Comparison of ENCODE assay signal across 1 cellular context in the genomic region with DNA sequence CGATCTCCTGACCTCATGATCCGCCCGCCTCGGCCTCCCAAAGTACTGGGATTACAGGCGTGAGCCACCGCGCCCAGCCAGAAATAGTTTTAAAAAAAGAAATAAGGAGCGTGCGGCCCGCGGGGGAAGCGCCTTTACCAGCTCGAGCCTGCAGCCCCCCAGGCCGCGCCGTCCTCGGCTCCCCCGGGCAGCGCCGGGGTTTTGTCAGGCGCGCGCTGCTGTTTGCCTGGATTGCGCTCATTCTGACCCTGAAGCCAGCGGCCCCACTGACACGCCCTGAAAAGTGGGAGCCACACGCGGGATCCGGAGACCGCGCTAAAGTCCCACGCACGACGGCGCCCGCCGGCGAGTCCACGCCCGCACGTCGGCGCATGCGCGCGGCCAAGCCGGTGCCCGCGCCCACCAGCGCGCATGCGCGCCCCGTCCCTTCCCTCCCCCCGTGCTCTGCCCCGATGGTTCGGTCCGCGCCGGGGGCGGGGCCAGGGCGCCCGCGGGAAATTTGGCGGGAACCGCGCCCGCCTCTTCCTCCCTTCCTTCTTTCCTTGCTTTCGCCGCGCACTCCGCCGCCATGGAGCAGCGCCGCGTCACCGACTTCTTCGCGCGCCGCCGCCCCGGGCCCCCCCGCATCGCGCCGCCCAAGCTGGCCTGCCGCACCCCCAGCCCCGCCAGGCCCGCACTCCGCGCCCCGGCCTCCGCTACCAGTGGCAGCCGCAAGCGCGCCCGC.
TF ChIP-seq lines count a peak whose summit lies in the region.

A gene (plus strand): TSS at position 526 of the 724 bp plus-strand sequence. CDS start 43 bp downstream, at position 569.

TF ChIP-seq in HepG2, 621 proteins besides CTCF, POLR2A, EP300 and RAD21 (continued from another document and continues in another):
- TF ChIP-seq PPARG (CRISPR knock-in tag; conservative IDR thresholded peaks at IDR 0.05) (0 out of 2 replicates have a peak, but pooled peaks have one; percentile 42), ZNF143 (CRISPR knock-in tag; IDR thresholded peaks at IDR 0.05) (0 out of 2 replicates have a peak, but pooled peaks have one; percentile 39), NBN (conservative IDR thresholded peaks at IDR 0.05) (no peak), ZNF337 (CRISPR knock-in tag; IDR thresholded peaks at IDR 0.05; ENCODE audit: borderline replicate concordance, low read depth) (no peak), ADNP (CRISPR knock-in tag; IDR thresholded peaks at IDR 0.05) (no peak), ZNF644 (CRISPR knock-in tag; IDR thresholded peaks at IDR 0.05; ENCODE audit: low read depth) (no peak), YY1 (IDR thresholded peaks at IDR 0.05; ENCODE audit: insufficient read depth, insufficient replicate concordance, low read depth, low read length) (peak; percentile 81), ELF4 (CRISPR knock-in tag; IDR thresholded peaks at IDR 0.05; ENCODE audit: borderline replicate concordance) (no peak), FOXJ3 (CRISPR knock-in tag; IDR thresholded peaks at IDR 0.05; ENCODE audit: borderline replicate concordance) (no peak), PITX1 (CRISPR knock-in tag; IDR thresholded peaks at IDR 0.05) (0 out of 2 replicates have a peak, but pooled peaks have one; percentile 49), MED1 (CRISPR knock-in tag; IDR thresholded peaks at IDR 0.05) (no peak), POGZ (CRISPR knock-in tag; IDR thresholded peaks at IDR 0.05) (no peak), NCOA2 (CRISPR knock-in tag; IDR thresholded peaks at IDR 0.05) (peak; percentile 39; the same call in 1 of the 2 replicates), NFYC (CRISPR knock-in tag; IDR thresholded peaks at IDR 0.05) (0 out of 2 replicates have a peak, but pooled peaks have one; percentile 15), FOSL1 (CRISPR knock-in tag; IDR thresholded peaks at IDR 0.05; ENCODE audit: borderline replicate concordance) (peak; percentile 61; the same call in 1 of the 2 replicates), MAFG (CRISPR knock-in tag; IDR thresholded peaks at IDR 0.05) (no peak), HOXA9 (CRISPR knock-in tag; IDR thresholded peaks at IDR 0.05; ENCODE audit: borderline replicate concordance) (no peak), ATF7-NPFF (CRISPR knock-in tag; IDR thresholded peaks at IDR 0.05; ENCODE audit: low read depth) (peak; percentile 97), ZNF737 (CRISPR knock-in tag; IDR thresholded peaks at IDR 0.05; ENCODE audit: borderline replicate concordance) (no peak)
- TF ChIP-seq, protein P1, sequence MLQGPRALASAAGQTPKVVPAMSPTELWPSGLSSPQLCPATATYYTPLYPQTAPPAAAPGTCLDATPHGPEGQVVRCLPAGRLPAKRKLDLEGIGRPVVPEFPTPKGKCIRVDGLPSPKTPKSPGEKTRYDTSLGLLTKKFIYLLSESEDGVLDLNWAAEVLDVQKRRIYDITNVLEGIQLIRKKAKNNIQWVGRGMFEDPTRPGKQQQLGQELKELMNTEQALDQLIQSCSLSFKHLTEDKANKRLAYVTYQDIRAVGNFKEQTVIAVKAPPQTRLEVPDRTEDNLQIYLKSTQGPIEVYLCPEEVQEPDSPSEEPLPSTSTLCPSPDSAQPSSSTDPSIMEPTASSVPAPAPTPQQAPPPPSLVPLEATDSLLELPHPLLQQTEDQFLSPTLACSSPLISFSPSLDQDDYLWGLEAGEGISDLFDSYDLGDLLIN (CRISPR knock-in tag; IDR thresholded peaks at IDR 0.05; ENCODE audit: borderline replicate concordance) = peak; percentile 94; the same call in 1 of the 2 replicates
- TF ChIP-seq, protein P2, sequence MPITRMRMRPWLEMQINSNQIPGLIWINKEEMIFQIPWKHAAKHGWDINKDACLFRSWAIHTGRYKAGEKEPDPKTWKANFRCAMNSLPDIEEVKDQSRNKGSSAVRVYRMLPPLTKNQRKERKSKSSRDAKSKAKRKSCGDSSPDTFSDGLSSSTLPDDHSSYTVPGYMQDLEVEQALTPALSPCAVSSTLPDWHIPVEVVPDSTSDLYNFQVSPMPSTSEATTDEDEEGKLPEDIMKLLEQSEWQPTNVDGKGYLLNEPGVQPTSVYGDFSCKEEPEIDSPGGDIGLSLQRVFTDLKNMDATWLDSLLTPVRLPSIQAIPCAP (CRISPR knock-in tag; IDR thresholded peaks at IDR 0.05; ENCODE audit: low read depth) = no peak
- TF ChIP-seq, protein P3, sequence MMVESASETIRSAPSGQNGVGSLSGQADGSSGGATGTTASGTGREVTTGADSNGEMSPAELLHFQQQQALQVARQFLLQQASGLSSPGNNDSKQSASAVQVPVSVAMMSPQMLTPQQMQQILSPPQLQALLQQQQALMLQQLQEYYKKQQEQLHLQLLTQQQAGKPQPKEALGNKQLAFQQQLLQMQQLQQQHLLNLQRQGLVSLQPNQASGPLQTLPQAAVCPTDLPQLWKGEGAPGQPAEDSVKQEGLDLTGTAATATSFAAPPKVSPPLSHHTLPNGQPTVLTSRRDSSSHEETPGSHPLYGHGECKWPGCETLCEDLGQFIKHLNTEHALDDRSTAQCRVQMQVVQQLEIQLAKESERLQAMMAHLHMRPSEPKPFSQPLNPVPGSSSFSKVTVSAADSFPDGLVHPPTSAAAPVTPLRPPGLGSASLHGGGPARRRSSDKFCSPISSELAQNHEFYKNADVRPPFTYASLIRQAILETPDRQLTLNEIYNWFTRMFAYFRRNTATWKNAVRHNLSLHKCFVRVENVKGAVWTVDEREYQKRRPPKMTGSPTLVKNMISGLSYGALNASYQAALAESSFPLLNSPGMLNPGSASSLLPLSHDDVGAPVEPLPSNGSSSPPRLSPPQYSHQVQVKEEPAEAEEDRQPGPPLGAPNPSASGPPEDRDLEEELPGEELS (CRISPR knock-in tag; IDR thresholded peaks at IDR 0.05) = no peak
- TF ChIP-seq, protein P4, sequence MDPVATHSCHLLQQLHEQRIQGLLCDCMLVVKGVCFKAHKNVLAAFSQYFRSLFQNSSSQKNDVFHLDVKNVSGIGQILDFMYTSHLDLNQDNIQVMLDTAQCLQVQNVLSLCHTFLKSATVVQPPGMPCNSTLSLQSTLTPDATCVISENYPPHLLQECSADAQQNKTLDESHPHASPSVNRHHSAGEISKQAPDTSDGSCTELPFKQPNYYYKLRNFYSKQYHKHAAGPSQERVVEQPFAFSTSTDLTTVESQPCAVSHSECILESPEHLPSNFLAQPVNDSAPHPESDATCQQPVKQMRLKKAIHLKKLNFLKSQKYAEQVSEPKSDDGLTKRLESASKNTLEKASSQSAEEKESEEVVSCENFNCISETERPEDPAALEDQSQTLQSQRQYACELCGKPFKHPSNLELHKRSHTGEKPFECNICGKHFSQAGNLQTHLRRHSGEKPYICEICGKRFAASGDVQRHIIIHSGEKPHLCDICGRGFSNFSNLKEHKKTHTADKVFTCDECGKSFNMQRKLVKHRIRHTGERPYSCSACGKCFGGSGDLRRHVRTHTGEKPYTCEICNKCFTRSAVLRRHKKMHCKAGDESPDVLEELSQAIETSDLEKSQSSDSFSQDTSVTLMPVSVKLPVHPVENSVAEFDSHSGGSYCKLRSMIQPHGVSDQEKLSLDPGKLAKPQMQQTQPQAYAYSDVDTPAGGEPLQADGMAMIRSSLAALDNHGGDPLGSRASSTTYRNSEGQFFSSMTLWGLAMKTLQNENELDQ (CRISPR knock-in tag; IDR thresholded peaks at IDR 0.05; ENCODE audit: borderline replicate concordance) = no peak
- TF ChIP-seq, protein P5, sequence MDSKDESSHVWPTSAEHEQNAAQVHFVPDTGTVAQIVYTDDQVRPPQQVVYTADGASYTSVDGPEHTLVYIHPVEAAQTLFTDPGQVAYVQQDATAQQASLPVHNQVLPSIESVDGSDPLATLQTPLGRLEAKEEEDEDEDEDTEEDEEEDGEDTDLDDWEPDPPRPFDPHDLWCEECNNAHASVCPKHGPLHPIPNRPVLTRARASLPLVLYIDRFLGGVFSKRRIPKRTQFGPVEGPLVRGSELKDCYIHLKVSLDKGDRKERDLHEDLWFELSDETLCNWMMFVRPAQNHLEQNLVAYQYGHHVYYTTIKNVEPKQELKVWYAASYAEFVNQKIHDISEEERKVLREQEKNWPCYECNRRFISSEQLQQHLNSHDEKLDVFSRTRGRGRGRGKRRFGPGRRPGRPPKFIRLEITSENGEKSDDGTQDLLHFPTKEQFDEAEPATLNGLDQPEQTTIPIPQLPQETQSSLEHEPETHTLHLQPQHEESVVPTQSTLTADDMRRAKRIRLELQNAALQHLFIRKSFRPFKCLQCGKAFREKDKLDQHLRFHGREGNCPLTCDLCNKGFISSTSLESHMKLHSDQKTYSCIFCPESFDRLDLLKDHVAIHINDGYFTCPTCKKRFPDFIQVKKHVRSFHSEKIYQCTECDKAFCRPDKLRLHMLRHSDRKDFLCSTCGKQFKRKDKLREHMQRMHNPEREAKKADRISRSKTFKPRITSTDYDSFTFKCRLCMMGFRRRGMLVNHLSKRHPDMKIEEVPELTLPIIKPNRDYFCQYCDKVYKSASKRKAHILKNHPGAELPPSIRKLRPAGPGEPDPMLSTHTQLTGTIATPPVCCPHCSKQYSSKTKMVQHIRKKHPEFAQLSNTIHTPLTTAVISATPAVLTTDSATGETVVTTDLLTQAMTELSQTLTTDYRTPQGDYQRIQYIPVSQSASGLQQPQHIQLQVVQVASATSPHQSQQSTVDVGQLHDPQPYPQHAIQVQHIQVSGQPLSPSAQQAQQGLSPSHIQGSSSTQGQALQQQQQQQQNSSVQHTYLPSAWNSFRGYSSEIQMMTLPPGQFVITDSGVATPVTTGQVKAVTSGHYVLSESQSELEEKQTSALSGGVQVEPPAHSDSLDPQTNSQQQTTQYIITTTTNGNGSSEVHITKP (CRISPR knock-in tag; IDR thresholded peaks at IDR 0.05; ENCODE audit: low read depth) = peak; percentile 98
- TF ChIP-seq, protein P6, sequence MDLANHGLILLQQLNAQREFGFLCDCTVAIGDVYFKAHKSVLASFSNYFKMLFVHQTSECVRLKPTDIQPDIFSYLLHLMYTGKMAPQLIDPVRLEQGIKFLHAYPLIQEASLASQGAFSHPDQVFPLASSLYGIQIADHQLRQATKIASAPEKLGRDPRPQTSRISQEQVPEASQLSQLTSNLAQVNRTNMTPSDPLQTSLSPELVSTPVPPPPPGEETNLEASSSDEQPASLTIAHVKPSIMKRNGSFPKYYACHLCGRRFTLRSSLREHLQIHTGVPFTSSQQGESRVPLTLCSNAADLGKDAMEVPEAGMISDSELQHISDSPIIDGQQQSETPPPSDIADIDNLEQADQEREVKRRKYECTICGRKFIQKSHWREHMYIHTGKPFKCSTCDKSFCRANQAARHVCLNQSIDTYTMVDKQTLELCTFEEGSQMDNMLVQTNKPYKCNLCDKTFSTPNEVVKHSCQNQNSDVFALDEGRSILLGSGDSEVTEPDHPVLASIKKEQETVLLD (CRISPR knock-in tag; IDR thresholded peaks at IDR 0.05; ENCODE audit: low read depth) = no peak
- TF ChIP-seq, protein P7, sequence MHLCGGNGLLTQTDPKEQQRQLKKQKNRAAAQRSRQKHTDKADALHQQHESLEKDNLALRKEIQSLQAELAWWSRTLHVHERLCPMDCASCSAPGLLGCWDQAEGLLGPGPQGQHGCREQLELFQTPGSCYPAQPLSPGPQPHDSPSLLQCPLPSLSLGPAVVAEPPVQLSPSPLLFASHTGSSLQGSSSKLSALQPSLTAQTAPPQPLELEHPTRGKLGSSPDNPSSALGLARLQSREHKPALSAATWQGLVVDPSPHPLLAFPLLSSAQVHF (CRISPR knock-in tag; IDR thresholded peaks at IDR 0.05) = no peak
- TF ChIP-seq, protein P8, sequence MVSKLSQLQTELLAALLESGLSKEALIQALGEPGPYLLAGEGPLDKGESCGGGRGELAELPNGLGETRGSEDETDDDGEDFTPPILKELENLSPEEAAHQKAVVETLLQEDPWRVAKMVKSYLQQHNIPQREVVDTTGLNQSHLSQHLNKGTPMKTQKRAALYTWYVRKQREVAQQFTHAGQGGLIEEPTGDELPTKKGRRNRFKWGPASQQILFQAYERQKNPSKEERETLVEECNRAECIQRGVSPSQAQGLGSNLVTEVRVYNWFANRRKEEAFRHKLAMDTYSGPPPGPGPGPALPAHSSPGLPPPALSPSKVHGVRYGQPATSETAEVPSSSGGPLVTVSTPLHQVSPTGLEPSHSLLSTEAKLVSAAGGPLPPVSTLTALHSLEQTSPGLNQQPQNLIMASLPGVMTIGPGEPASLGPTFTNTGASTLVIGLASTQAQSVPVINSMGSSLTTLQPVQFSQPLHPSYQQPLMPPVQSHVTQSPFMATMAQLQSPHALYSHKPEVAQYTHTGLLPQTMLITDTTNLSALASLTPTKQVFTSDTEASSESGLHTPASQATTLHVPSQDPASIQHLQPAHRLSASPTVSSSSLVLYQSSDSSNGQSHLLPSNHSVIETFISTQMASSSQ (IDR thresholded peaks at IDR 0.05; ENCODE audit: low read depth) = no peak
- TF ChIP-seq, protein P8 (CRISPR knock-in tag; IDR thresholded peaks at IDR 0.05; ENCODE audit: borderline replicate concordance) = 0 out of 2 replicates have a peak, but pooled peaks have one; percentile 43
- TF ChIP-seq, protein P9, sequence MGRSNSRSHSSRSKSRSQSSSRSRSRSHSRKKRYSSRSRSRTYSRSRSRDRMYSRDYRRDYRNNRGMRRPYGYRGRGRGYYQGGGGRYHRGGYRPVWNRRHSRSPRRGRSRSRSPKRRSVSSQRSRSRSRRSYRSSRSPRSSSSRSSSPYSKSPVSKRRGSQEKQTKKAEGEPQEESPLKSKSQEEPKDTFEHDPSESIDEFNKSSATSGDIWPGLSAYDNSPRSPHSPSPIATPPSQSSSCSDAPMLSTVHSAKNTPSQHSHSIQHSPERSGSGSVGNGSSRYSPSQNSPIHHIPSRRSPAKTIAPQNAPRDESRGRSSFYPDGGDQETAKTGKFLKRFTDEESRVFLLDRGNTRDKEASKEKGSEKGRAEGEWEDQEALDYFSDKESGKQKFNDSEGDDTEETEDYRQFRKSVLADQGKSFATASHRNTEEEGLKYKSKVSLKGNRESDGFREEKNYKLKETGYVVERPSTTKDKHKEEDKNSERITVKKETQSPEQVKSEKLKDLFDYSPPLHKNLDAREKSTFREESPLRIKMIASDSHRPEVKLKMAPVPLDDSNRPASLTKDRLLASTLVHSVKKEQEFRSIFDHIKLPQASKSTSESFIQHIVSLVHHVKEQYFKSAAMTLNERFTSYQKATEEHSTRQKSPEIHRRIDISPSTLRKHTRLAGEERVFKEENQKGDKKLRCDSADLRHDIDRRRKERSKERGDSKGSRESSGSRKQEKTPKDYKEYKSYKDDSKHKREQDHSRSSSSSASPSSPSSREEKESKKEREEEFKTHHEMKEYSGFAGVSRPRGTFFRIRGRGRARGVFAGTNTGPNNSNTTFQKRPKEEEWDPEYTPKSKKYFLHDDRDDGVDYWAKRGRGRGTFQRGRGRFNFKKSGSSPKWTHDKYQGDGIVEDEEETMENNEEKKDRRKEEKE (IDR thresholded peaks at IDR 0.05) = no peak
